ENCODE assay signal across 22 cellular contexts in the genomic region with DNA sequence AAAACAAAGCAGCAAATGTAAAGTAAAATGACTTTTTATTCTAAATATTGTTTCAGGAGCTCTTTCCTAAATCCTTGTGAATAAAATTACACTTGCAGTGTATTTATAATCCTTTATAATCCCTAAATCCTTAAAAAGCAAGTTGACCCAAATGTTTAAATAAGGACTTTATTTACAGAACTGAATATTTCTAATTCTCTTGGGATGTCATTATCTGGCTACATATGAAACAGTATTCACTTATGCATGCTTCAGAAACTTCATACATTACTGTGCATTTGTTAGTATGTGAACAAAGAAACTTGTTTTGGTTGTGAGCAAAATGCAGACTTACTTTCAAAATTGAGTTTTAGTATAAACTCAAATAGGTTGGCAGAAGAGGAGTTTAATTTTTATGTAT. TPM values are rescaled to one million over a fixed set of nuclear protein-coding genes. Genes with fewer than 3 reads are reported as not detected.
DNase-seq lines count a peak whose midpoint lies in the region; ATAC-seq, FAIRE-seq and TF ChIP-seq lines count a peak whose summit lies in the region.
"Had no signal": no experiment of that assay in that cellular context is flagged by ENCODE, and none has a peak within 500 bp of the region (broad histone marks: within the 10 kb centered on the region; RNA-seq: fewer than 3 reads in every experiment).

No MANE protein-coding gene starts in this region.

- no peak for TF ChIP-seq POLR2A in gastroesophageal sphincter (IDR thresholded peaks at IDR 0.05)

- H3K27ac ChIP-seq in left ventricle myocardium inferior (replicated peaks): peak overlapping the region; percentile 46
- peak overlapping the region in 3 of 4 donors; percentile 25 to 42 (median 35) for H3K27ac ChIP-seq in gastroesophageal sphincter
- H3K27ac ChIP-seq in smooth muscle cell (ENCODE audit: low read depth): no peak overlapping the region
- no peak overlapping the region for H3K27ac ChIP-seq in pancreas

- DNase-seq in left ventricle myocardium inferior (no peak), left ventricle myocardium superior (no peak), smooth muscle cell (lab: John Stamatoyannopoulos, UW; ENCODE audit: unreplicated experiment) (no peak), HTR-8/SVneo (ENCODE audit: insufficient read length, low spot score) (no peak), NCI-H2196 (lab: John Stamatoyannopoulos, UW; ENCODE audit: unreplicated experiment) (no peak), pancreas (no peak), sciatic nerve (ENCODE audit: low spot score) (no peak)
- DNase-seq: CD4-positive, alpha-beta T cell; DMS153; HCEC 1CT; NCI-H1092 treated with DMSO at 0.1 percent for 48 hours; NCI-H146; NCI-H2029 treated with DMSO at 0.1 percent for 48 hours; NCI-H2171; OCI-M1; Right ventricle myocardium superior had no signal

- H3K27me3 ChIP-seq in left ventricle myocardium inferior (ENCODE audit: low read depth) (no peaks in the 10 kb centered on the region), gastroesophageal sphincter (no peaks in the 10 kb centered on the region), smooth muscle cell (ENCODE audit: low read depth) (no peaks in the 10 kb centered on the region), pancreas (no peaks in the 10 kb centered on the region)

- peaks cover 54% of the 10 kb centered on the region for H3K79me2 ChIP-seq in smooth muscle cell (ENCODE audit: low read depth)

- TF ChIP-seq EP300 in gastroesophageal sphincter (IDR thresholded peaks at IDR 0.05): no peak

- H3K4me2 ChIP-seq in smooth muscle cell: peak overlapping the region; percentile 38
- H3K4me2 ChIP-seq: GM23338 had no signal

- no peak overlapping the region for H2AFZ ChIP-seq in smooth muscle cell (ENCODE audit: low read depth)
- H2AFZ ChIP-seq: GM23338 had no signal

- H3K36me3 ChIP-seq in left ventricle myocardium inferior (no peaks in the 10 kb centered on the region), gastroesophageal sphincter (peaks cover 0 to 1% of the 10 kb centered on the region in 2 donors), smooth muscle cell (ENCODE audit: low read depth) (no peaks in the 10 kb centered on the region), pancreas (no peaks in the 10 kb centered on the region)

- H4K20me1 ChIP-seq in smooth muscle cell (ENCODE audit: low read depth): peaks cover 94% of the 10 kb centered on the region

- ATAC-seq in left ventricle myocardium superior (no peak), gastroesophageal sphincter (no peak), pancreas (no peak), sciatic nerve (no peak)
- ATAC-seq: GM23338, K562 had no signal

- H3F3A ChIP-seq in smooth muscle cell (ENCODE audit: low read depth): no peaks in the 10 kb centered on the region

- H3K9ac ChIP-seq in smooth muscle cell (ENCODE audit: low read depth): no peak overlapping the region

- FAIRE-seq in HTR-8/SVneo (lab: Jason Lieb, UNC) (no peak), pancreas (lab: Jason Lieb, UNC) (no peak)
- FAIRE-seq: K562 had no signal

- intact Hi-C loops in left ventricle myocardium inferior (cut with micrococcal nuclease) (no loop called here), left ventricle myocardium superior (cut with micrococcal nuclease) (no loop called here), pancreas (cut with DNase I) (no loop called here), sciatic nerve (cut with DNase I) (no loop called here)

- peaks cover 78% of the 10 kb centered on the region for H3K4me1 ChIP-seq in left ventricle myocardium inferior
- H3K4me1 ChIP-seq in gastroesophageal sphincter: peaks cover 10 to 97% (median 16%) of the 10 kb centered on the region in 3 donors
- peaks cover 20% of the 10 kb centered on the region for H3K4me1 ChIP-seq in smooth muscle cell (ENCODE audit: low read depth)
- H3K4me1 ChIP-seq in pancreas: peaks cover 0 to 34% (median 10%) of the 10 kb centered on the region in 3 donors

- H3K9me3 ChIP-seq in left ventricle myocardium inferior (replicated peaks): no peaks in the 10 kb centered on the region
- H3K9me3 ChIP-seq in gastroesophageal sphincter: no peaks in the 10 kb centered on the region
- no peaks in the 10 kb centered on the region for H3K9me3 ChIP-seq in smooth muscle cell (replicated peaks; ENCODE audit: low read depth)
- H3K9me3 ChIP-seq in pancreas: no peaks in the 10 kb centered on the region

- H3K4me3 ChIP-seq in left ventricle myocardium inferior (no peak overlapping the region), gastroesophageal sphincter (no peak overlapping the region), smooth muscle cell (no peak overlapping the region), pancreas (no peak overlapping the region)
- H3K4me3 ChIP-seq: GM23338, K562 had no signal

- TF ChIP-seq CTCF in left ventricle myocardium inferior (IDR thresholded peaks at IDR 0.05; ENCODE audit: borderline replicate concordance) (no peak), gastroesophageal sphincter (IDR thresholded peaks at IDR 0.05) (no peak), smooth muscle cell (IDR thresholded peaks at IDR 0.05; ENCODE audit: borderline replicate concordance, insufficient read depth, poor library complexity, severe bottlenecking) (no peak), pancreas (IDR thresholded peaks at IDR 0.05) (no peak)

RNA-seq across cellular contexts. Expression of gene PTTG2, which starts 49.2 kb away (rescaled TPM):
- total RNA-seq in left ventricle myocardium inferior (0.58 TPM), left ventricle myocardium superior (1.0 TPM), gastroesophageal sphincter (1 to 10 TPM in 2 of 4 donors, under 1 TPM in 1, not detected in 1; 0.62 to 3.5 (median 2.5) TPM), smooth muscle cell (not detected in 2 replicates), pancreas (under 1 TPM in 5 of 6 donors, not detected in 1; 0.31 to 0.94 (median 0.79) TPM), sciatic nerve (1.1 TPM)
- polyA plus RNA-seq in smooth muscle cell (not detected in 2 replicates), pancreas (under 1 TPM; 0.30 to 0.38 TPM)
- total RNA-seq: A172, GM23338, K562, NCI-H460 had no signal
- polyA plus RNA-seq: BJ, K562 had no signal

Comparison
In these comparisons a context has a peak if more than half of its experiments do, and no peak if none do; other contexts are left out.
1. H3K27ac ChIP-seq: peak in left ventricle myocardium inferior (single experiment) and gastroesophageal sphincter (3 of 4); none in smooth muscle cell (single experiment) and pancreas (0 of 4).